Comparison of ENCODE assay signal across 27 cellular contexts in genomic region chr4:5204781-5205180, GRCh38.
DNase-seq lines count a peak whose midpoint lies in the region; ATAC-seq and TF ChIP-seq lines count a peak whose summit lies in the region.
"Had no signal": no experiment of that assay in that cellular context is flagged by ENCODE, and none has a peak within 500 bp of the region (broad histone marks: within the 10 kb centered on the region; RNA-seq: fewer than 3 reads in every experiment).

No MANE protein-coding gene starts in this region.

- DNase-seq in DMS153 treated with DMSO at 0.1 percent for 48 hours (lab: John Stamatoyannopoulos, UW; ENCODE audit: unreplicated experiment) (peak; percentile 34), NCI-H1436 (lab: John Stamatoyannopoulos, UW) (peak; percentile 72), adipocyte (ENCODE audit: low read depth) (peak; percentile 55), gastrocnemius medialis (peak; percentile 16 to 46), mesendoderm (no peak), GM19240 (ENCODE audit: insufficient read length, low spot score) (no peak)
- DNase-seq: activated CD4-positive, alpha-beta T cell treated with anti-CD3 and anti-CD28 coated beads, Interleukin-2, amount 50 U/mL, for 1 hour; activated CD8-positive, alpha-beta memory T cell treated with anti-CD3 and anti-CD28 coated beads, Interleukin-2, amount 10 ng/mL, durations not matched to agents 7 days and 5 days; activated naive CD4-positive, alpha-beta T cell treated with Interleukin-2 at 50 U/mL for 16 hours; activated T-cell treated with anti-CD3 and anti-CD28 coated beads, Interleukin-2, amount 50 U/mL, for 72 hours; brain microvascular endothelial cell; CD4-positive, alpha-beta memory T cell; foreskin fibroblast; GF-D8; H9; MG63; naive B cell; NCI-H2107; NCI-H524 treated with DMSO at 0.1 percent for 48 hours; nucleus accumbens; stimulated activated CD4-positive, alpha-beta T cell treated with anti-CD3 and anti-CD28 coated beads, Interleukin-12 subunit alpha, Interleukin-12 subunit beta, amount 100 ng/mL, for 4 hours; stimulated activated naive CD4-positive, alpha-beta T cell treated with Interleukin-2 at 50 U/mL for 16 hours; thyroid gland had no signal

- H2BK5ac ChIP-seq in mesendoderm (ENCODE audit: low read length) = no peak overlapping the region

- no peak overlapping the region for H3K18ac ChIP-seq in mesendoderm (ENCODE audit: low read length)

- peak; percentile 58 to 68 for ATAC-seq in gastrocnemius medialis
- ATAC-seq in GM21619 (IDR thresholded peaks at IDR 0.05; ENCODE audit: unreplicated experiment) = no peak
- ATAC-seq: activated CD8-positive, alpha-beta memory T cell treated with anti-CD3 and anti-CD28 coated beads, Interleukin-2, amount 10 ng/mL, durations not matched to agents 7 days and 5 days; activated T-cell treated with anti-CD3 and anti-CD28 coated beads, Interleukin-2, amount 50 U/mL, for 72 hours; WTC11 had no signal

- H3K36me3 ChIP-seq in adipocyte (ENCODE audit: control insufficient read depth, insufficient read depth, low read length, severe bottlenecking) (no peaks in the 10 kb centered on the region), gastrocnemius medialis (no peaks in the 10 kb centered on the region), mesendoderm (ENCODE audit: control insufficient read depth, insufficient read depth, low read length) (no peaks in the 10 kb centered on the region)
- H3K36me3 ChIP-seq: brain microvascular endothelial cell, MG63, thyroid gland had no signal

- no peak overlapping the region for H3K9ac ChIP-seq in adipocyte (ENCODE audit: low read length)
- no peak overlapping the region for H3K9ac ChIP-seq in mesendoderm (ENCODE audit: low read length)

- H3K27ac ChIP-seq in gastrocnemius medialis (peak overlapping the region in 1 of 4 donors; percentile 29), mesendoderm (ENCODE audit: low read depth, low read length) (no peak overlapping the region)
- H3K27ac ChIP-seq: brain microvascular endothelial cell, epithelial cell of prostate, hepatocyte, thyroid gland had no signal

- H2AK5ac ChIP-seq in mesendoderm (ENCODE audit: low read length) = no peak overlapping the region

- no peak overlapping the region for H2BK120ac ChIP-seq in mesendoderm (ENCODE audit: low read depth, low read length)

- intact Hi-C loops in gastrocnemius medialis (cut with DNase I; ENCODE audit: low total_unique reads) = no loop called here

- no peak overlapping the region for H3K4ac ChIP-seq in mesendoderm (ENCODE audit: low read depth, low read length)

- no peaks in the 10 kb centered on the region for H3K79me2 ChIP-seq in mesendoderm (ENCODE audit: control insufficient read depth, insufficient read depth, low read length)
- H3K79me2 ChIP-seq: hepatocyte had no signal

- no peak overlapping the region for H3K23ac ChIP-seq in mesendoderm (ENCODE audit: low read length)

- no peak for TF ChIP-seq POLR2A in gastrocnemius medialis (IDR thresholded peaks at IDR 0.05)

- no peak overlapping the region for H3K56ac ChIP-seq in mesendoderm (ENCODE audit: low read length)

- H3K4me1 ChIP-seq in adipocyte (ENCODE audit: control insufficient read depth, insufficient read depth, low read length) = peaks cover 40% of the 10 kb centered on the region
- H3K4me1 ChIP-seq in gastrocnemius medialis = no peaks in the 10 kb centered on the region
- H3K4me1 ChIP-seq in mesendoderm (ENCODE audit: control insufficient read depth, low read depth, low read length) = no peaks in the 10 kb centered on the region

- H3K79me1 ChIP-seq in mesendoderm (ENCODE audit: low read length) = no peaks in the 10 kb centered on the region

- H3K4me2 ChIP-seq in mesendoderm (ENCODE audit: low read length) = no peak overlapping the region
- H3K4me2 ChIP-seq: hepatocyte had no signal

- no peak overlapping the region for H2BK15ac ChIP-seq in mesendoderm (replicated peaks; ENCODE audit: low read depth)

- H3K4me3 ChIP-seq in adipocyte (ENCODE audit: low read length) (no peak overlapping the region), gastrocnemius medialis (no peak overlapping the region), mesendoderm (ENCODE audit: low read length) (no peak overlapping the region)
- H3K4me3 ChIP-seq: hepatocyte, MG63, thyroid gland had no signal

- H3K27me3 ChIP-seq in adipocyte (replicated peaks; ENCODE audit: control insufficient read depth, insufficient read depth, low read length) = no peaks in the 10 kb centered on the region
- no peaks in the 10 kb centered on the region for H3K27me3 ChIP-seq in gastrocnemius medialis
- no peaks in the 10 kb centered on the region for H3K27me3 ChIP-seq in mesendoderm (ENCODE audit: insufficient read depth, low read length, poor library complexity)
- H3K27me3 ChIP-seq: brain microvascular endothelial cell, hepatocyte, MG63, thyroid gland had no signal

- no peak for TF ChIP-seq CTCF in gastrocnemius medialis (IDR thresholded peaks at IDR 0.05 in 4 of 5, conservative IDR thresholded peaks at IDR 0.05 in 1 of 5)

- H3K9me3 ChIP-seq in adipocyte (ENCODE audit: control insufficient read depth, low read length) (no peaks in the 10 kb centered on the region), gastrocnemius medialis (no peaks in the 10 kb centered on the region)
- H3K9me3 ChIP-seq: MG63, thyroid gland had no signal

- no peak overlapping the region for H4K8ac ChIP-seq in mesendoderm (ENCODE audit: low read depth, low read length)

- no peak overlapping the region for H4K5ac ChIP-seq in mesendoderm (ENCODE audit: low read length)

- no CpG with 5 or more reads among the region's 2 CpGs for WGBS in mesendoderm (ENCODE audit: extremely low coverage, insufficient coverage, low lambda C conversion rate)

- in situ Hi-C loops in gastrocnemius medialis (cut with MboI; ENCODE audit: low sequenced_read_pairs in 4 of 4) = no loop called here

Comparison
In these comparisons a context has a peak if more than half of its experiments do, and no peak if none do; other contexts are left out.
1. DNase-seq: peak in DMS153 treated with DMSO at 0.1 percent for 48 hours (single experiment), NCI-H1436 (single experiment), adipocyte (single experiment) and gastrocnemius medialis (2 of 2); none in mesendoderm (single experiment) and GM19240 (single experiment).